Comparison of ENCODE assay signal across 16 cellular contexts in the genomic region with DNA sequence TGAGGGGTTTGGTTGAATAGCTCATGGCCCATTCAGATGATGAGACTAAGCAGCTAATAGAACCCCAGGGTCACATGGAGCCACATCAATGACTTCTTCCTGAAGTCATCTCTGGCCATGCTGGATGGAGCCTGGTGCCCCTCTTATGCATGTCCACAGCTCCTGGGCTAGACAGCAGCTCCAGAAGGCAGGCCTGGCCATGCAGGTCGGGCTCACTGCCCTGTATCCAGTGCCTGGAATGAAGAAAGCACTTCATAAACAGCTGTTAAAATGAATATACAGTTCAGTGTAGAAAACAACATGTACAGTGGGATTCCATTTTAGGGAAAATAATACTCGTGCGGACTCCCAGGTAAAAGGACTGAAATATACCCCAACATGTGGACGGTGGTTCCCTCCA.
DNase-seq lines count a peak whose midpoint lies in the region; ATAC-seq and TF ChIP-seq lines count a peak whose summit lies in the region.
"Had no signal": no experiment of that assay in that cellular context is flagged by ENCODE, and none has a peak within 500 bp of the region (broad histone marks: within the 10 kb centered on the region; RNA-seq: fewer than 3 reads in every experiment).

No MANE protein-coding gene starts in this region.

- H3K9me3 ChIP-seq in right atrium auricular region = no peaks in the 10 kb centered on the region
- no peaks in the 10 kb centered on the region for H3K9me3 ChIP-seq in muscle layer of colon (ENCODE audit: low read length)
- no peaks in the 10 kb centered on the region for H3K9me3 ChIP-seq in tibial artery

- intact Hi-C loops in Right ventricle myocardium superior (cut with DNase I) (no loop called here), tibial artery (cut with DNase I; ENCODE audit: low total_unique reads) (no loop called here)
- intact Hi-C loops in activated CD4-positive, alpha-beta memory T cell treated with anti-CD3 and anti-CD28 coated beads for 36 hours (cut with micrococcal nuclease) = no loop called here

- POLR2A ChIA-PET in activated CD4-positive, alpha-beta memory T cell treated with anti-CD3 and anti-CD28 coated beads for 36 hours (lab: Charles Lee) = interaction anchor here (1.9 kb wide), 1 partner anchor 13 kb away, joined by 6 read pairs; no protein-coding TSS in a partner anchor

- H3K4me3 Mint-ChIP-seq in activated CD4-positive, alpha-beta memory T cell treated with anti-CD3 and anti-CD28 coated beads for 36 hours = no peak overlapping the region

- CTCF ChIA-PET in activated CD4-positive, alpha-beta memory T cell treated with anti-CD3 and anti-CD28 coated beads for 36 hours (lab: Charles Lee) = interaction anchor here (1.5 kb wide), 1 partner anchor 14 kb away, joined by 6 read pairs; no protein-coding TSS in a partner anchor

- peaks cover 38% of the 10 kb centered on the region for H3K4me1 Mint-ChIP-seq in activated CD4-positive, alpha-beta memory T cell treated with anti-CD3 and anti-CD28 coated beads for 36 hours (ENCODE audit: low read depth)

- H3K27me3 ChIP-seq in right atrium auricular region = no peaks in the 10 kb centered on the region
- no peaks in the 10 kb centered on the region for H3K27me3 ChIP-seq in muscle layer of colon (ENCODE audit: control insufficient read depth in 1 of 2, insufficient read depth in 2 of 2, low read length in 2 of 2)
- no peaks in the 10 kb centered on the region for H3K27me3 ChIP-seq in tibial artery

- H3K9ac ChIP-seq in muscle layer of colon (ENCODE audit: low read length) = no peak overlapping the region

- no peaks in the 10 kb centered on the region for H3K9me3 Mint-ChIP-seq in activated CD4-positive, alpha-beta memory T cell treated with anti-CD3 and anti-CD28 coated beads for 36 hours

- ATAC-seq in Right ventricle myocardium superior (ENCODE audit: poor library complexity) (no peak), HG02885 (IDR thresholded peaks at IDR 0.05; ENCODE audit: poor library complexity, unreplicated experiment) (no peak)

- no peak overlapping the region for H3K27ac Mint-ChIP-seq in activated CD4-positive, alpha-beta memory T cell treated with anti-CD3 and anti-CD28 coated beads for 36 hours

- no peaks in the 10 kb centered on the region for H3K36me3 Mint-ChIP-seq in activated CD4-positive, alpha-beta memory T cell treated with anti-CD3 and anti-CD28 coated beads for 36 hours

- DNase-seq in right atrium auricular region (ENCODE audit: low spot score) (no peak), Right ventricle myocardium superior (no peak), coronary artery (ENCODE audit: low spot score) (peak; percentile 62), tibial artery (peak in 1 of 2 donors; percentile 38)
- DNase-seq in activated CD4-positive, alpha-beta memory T cell treated with anti-CD3 and anti-CD28 coated beads for 36 hours = no peak
- DNase-seq in activated CD8-positive, alpha-beta memory T cell treated with anti-CD3 and anti-CD28 coated beads, Interleukin-2, amount 50 U/mL, for 48 hours = no peak
- DNase-seq: DMS79, KBM-7, NCI-H1048, NCI-H146, NCI-H2227 treated with DMSO at 0.1 percent for 48 hours, NCI-H526 treated with DMSO at 0.1 percent for 48 hours had no signal

- H3K4me3 ChIP-seq in right atrium auricular region (no peak overlapping the region), coronary artery (no peak overlapping the region), muscle layer of colon (ENCODE audit: low read depth in 1 of 2, low read length in 2 of 2) (no peak overlapping the region), tibial artery (no peak overlapping the region)

- H3K27ac ChIP-seq in right atrium auricular region (peak overlapping the region; percentile 88 to 95), coronary artery (peak overlapping the region in 1 of 2 donors; percentile 11), muscle layer of colon (ENCODE audit: low read depth, low read length) (peak overlapping the region; percentile 96), tibial artery (peak overlapping the region; percentile 30 to 66)
- H3K27ac ChIP-seq: HL-60, RWPE1 had no signal

- H3K36me3 ChIP-seq in right atrium auricular region (no peaks in the 10 kb centered on the region), muscle layer of colon (ENCODE audit: insufficient read depth, low read length) (peaks cover 5% of the 10 kb centered on the region), tibial artery (no peaks in the 10 kb centered on the region)

- H3K27me3 Mint-ChIP-seq in activated CD4-positive, alpha-beta memory T cell treated with anti-CD3 and anti-CD28 coated beads for 36 hours = no peaks in the 10 kb centered on the region

- H3K4me1 ChIP-seq in right atrium auricular region = peaks cover 0 to 71% of the 10 kb centered on the region in 2 donors
- H3K4me1 ChIP-seq in muscle layer of colon (ENCODE audit: insufficient read depth, low read length) = peaks cover 79% of the 10 kb centered on the region
- peaks cover 0 to 51% (median 17%) of the 10 kb centered on the region in 4 donors for H3K4me1 ChIP-seq in tibial artery

- no peak for TF ChIP-seq CTCF in right atrium auricular region (IDR thresholded peaks at IDR 0.05)
- TF ChIP-seq CTCF in coronary artery (IDR thresholded peaks at IDR 0.05) = no peak
- no peak for TF ChIP-seq CTCF in tibial artery (IDR thresholded peaks at IDR 0.05)
